8 cellular contexts compared by ENCODE assay signal in genomic region chr1:54791880-54792522, GRCh38. TPM values are rescaled to one million over a fixed set of nuclear protein-coding genes. Genes with fewer than 3 reads are reported as not detected.
A peak's percentile ranks its signal among the peaks of the same experiment; 100 is the strongest.
DNase-seq lines count a peak whose midpoint lies in the region; ATAC-seq, FAIRE-seq and TF ChIP-seq lines count a peak whose summit lies in the region.

No MANE protein-coding gene starts in this region.

- H3K4me1 ChIP-seq in A673 (ENCODE audit: insufficient read depth, low read length, poor library complexity, severe bottlenecking) (no peaks in the 10 kb centered on the region), Peyer's patch (peaks cover 0 to 29% (median 8%) of the 10 kb centered on the region in 4 donors), prostate gland (replicated peaks) (no peaks in the 10 kb centered on the region)

- TF ChIP-seq CTCF in A673 (conservative IDR thresholded peaks at IDR 0.05; ENCODE audit: low read depth, low read length) = peak; percentile 83
- TF ChIP-seq CTCF in GM12873 (IDR thresholded peaks at IDR 0.05; ENCODE audit: insufficient read depth, low read depth, low read length, missing control alignments) = peak; percentile 85
- TF ChIP-seq CTCF in Peyer's patch (IDR thresholded peaks at IDR 0.05) = peak; percentile 2 to 83 (median 60)
- peak; percentile 56 for TF ChIP-seq CTCF in bronchial epithelial cell (IDR thresholded peaks at IDR 0.05; ENCODE audit: insufficient read depth, low read length, severe bottlenecking)
- peak in 3 of 4 experiments; percentile 13 to 29 (median 27) for TF ChIP-seq CTCF in prostate gland (IDR thresholded peaks at IDR 0.05)

- intact Hi-C loops in A673 (cut with micrococcal nuclease; ENCODE audit: unreplicated experiment) = loop anchor here (2.0 to 10.0 kb wide), 2 partner anchors 119 to 297 kb away; no protein-coding TSS in a partner anchor
- intact Hi-C loops in prostate gland (cut with DNase I) = no loop called here

- DNase-seq in A673 (ENCODE audit: low spot score) (peak; percentile 74), Peyer's patch (peak in 1 of 3 donors; percentile 68), bronchial epithelial cell (ENCODE audit: low read depth) (no peak), prostate gland (ENCODE audit: low spot score) (no peak), mesenteric fat pad (ENCODE audit: low spot score) (no peak)

- H3K4me3 ChIP-seq in A673 (ENCODE audit: low read depth, low read length, poor library complexity, severe bottlenecking) (no peak overlapping the region), Peyer's patch (no peak overlapping the region), bronchial epithelial cell (ENCODE audit: low read depth, low read length) (no peak overlapping the region), prostate gland (no peak overlapping the region)

- CTCF ChIA-PET in A673 (lab: Charles Lee) = no interaction called here

- ATAC-seq in GM21526 (IDR thresholded peaks at IDR 0.05; ENCODE audit: low FRiP score, unreplicated experiment) (no peak), GM21723 (IDR thresholded peaks at IDR 0.05; ENCODE audit: unreplicated experiment) (no peak)

- TF ChIP-seq POLR2A in Peyer's patch (IDR thresholded peaks at IDR 0.05) (no peak), prostate gland (IDR thresholded peaks at IDR 0.05) (no peak)

- BruUV-seq in A673 (replicated peaks; lab: Mats Ljungman, UMichigan) = no TSS peak

- POLR2A ChIA-PET in A673 (lab: Charles Lee; ENCODE audit: low non-redundant PET) = interaction anchor here (0.7 kb wide), 1 partner anchor 90 kb away, joined by 6 read pairs; no protein-coding TSS in a partner anchor

- H3K27me3 ChIP-seq in A673 (replicated peaks; ENCODE audit: insufficient read depth, low read depth, low read length, poor library complexity) (peaks cover 2% of the 10 kb centered on the region), Peyer's patch (no peaks in the 10 kb centered on the region), bronchial epithelial cell (ENCODE audit: control insufficient read depth, insufficient read depth, low read length) (no peaks in the 10 kb centered on the region), prostate gland (replicated peaks; ENCODE audit: insufficient read depth) (no peaks in the 10 kb centered on the region)

- WGBS in prostate gland = 90% methylated on average over 13 of the region's 13 CpGs

- H3K36me3 ChIP-seq in A673 (ENCODE audit: insufficient read depth, low read length, poor library complexity, severe bottlenecking) = no peaks in the 10 kb centered on the region
- H3K36me3 ChIP-seq in Peyer's patch = peaks cover 0 to 29% (median 0%) of the 10 kb centered on the region in 3 donors
- no peaks in the 10 kb centered on the region for H3K36me3 ChIP-seq in bronchial epithelial cell (ENCODE audit: control insufficient read depth, insufficient read depth, low read length)
- no peaks in the 10 kb centered on the region for H3K36me3 ChIP-seq in prostate gland

- peaks cover 6% of the 10 kb centered on the region for H3K9me3 ChIP-seq in A673 (ENCODE audit: low read depth, low read length, poor library complexity, severe bottlenecking)
- peaks cover 0 to 3% (median 0%) of the 10 kb centered on the region in 4 donors for H3K9me3 ChIP-seq in Peyer's patch
- no peaks in the 10 kb centered on the region for H3K9me3 ChIP-seq in prostate gland

- peak; percentile 52 for FAIRE-seq in bronchial epithelial cell (lab: Jason Lieb, UNC)

- H3K27ac ChIP-seq in A673 (ENCODE audit: low read depth, low read length, poor library complexity, severe bottlenecking) (no peak overlapping the region), Peyer's patch (peak overlapping the region in 1 of 4 donors; percentile 92), prostate gland (no peak overlapping the region)

RNA-seq across cellular contexts. Expression of gene TTC22, which starts 9.1 kb away (rescaled TPM):
- total RNA-seq in A673 (2021) (not detected in 2 replicates), Peyer's patch (100 to 1,000 TPM in 2 of 4 donors, 10 to 100 TPM in 2; 15.7 to 136 (median 102) TPM), bronchial epithelial cell (7.4 and 12.5 TPM in 2 replicates), prostate gland (10 to 100 TPM; 18.0 to 30.4 TPM), mesenteric fat pad (not detected)

RNA-seq across cellular contexts. Expression of gene PARS2, which starts 27.7 kb away (rescaled TPM):
- 6.9 and 7.0 TPM in 2 replicates for total RNA-seq in A673 (2021)
- 10 to 100 TPM in 1 of 4 donors, 1 to 10 TPM in 3; 1.7 to 10.0 (median 5.8) TPM for total RNA-seq in Peyer's patch
- 5.3 and 5.9 TPM in 2 replicates for total RNA-seq in bronchial epithelial cell
- total RNA-seq in prostate gland = 10 to 100 TPM; 12.0 to 12.2 TPM
- total RNA-seq in mesenteric fat pad = 1.9 TPM

Comparison
In these comparisons a context has a peak if more than half of its experiments do, and no peak if none do; other contexts are left out.
1. CTCF ChIP-seq: peak in every context shown above with its lines; median percentile 85 in GM12873; 83 in A673; 60 in Peyer's patch; 56 in bronchial epithelial cell; 27 in prostate gland.